8 cellular contexts compared by ENCODE assay signal in the genomic region with DNA sequence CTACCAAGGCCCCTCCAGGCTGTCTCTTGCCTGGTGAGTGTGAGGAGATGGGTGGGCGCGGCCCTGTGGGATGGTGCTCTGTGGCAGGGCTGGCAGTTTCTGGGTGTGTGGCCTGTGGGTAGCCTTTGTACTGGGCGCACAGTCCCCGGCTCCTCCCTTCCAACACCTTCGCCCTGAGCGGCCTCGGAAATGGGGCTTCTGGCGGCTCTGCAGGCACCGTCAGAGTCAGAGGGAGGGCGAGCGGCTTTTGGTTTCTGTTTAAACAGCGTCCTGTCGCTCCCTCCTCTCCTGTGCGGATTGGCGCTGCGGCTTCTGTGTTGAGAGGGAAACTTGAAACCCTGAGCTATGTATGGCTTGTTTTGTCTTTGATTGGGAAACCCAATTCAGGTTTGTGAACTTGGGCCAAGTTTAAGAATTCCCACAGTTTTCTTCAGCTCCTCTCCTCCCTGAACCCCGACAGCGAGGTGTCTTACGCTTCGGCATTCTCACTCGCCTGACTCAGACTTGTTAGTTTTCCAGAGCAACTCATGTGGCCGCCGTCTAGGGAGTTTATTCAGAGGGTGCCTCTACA. TPM values are rescaled to one million over a fixed set of nuclear protein-coding genes. Genes with fewer than 3 reads are reported as not detected.
DNase-seq lines count a peak whose midpoint lies in the region; ATAC-seq, FAIRE-seq and TF ChIP-seq lines count a peak whose summit lies in the region.

No MANE protein-coding gene starts in this region.

- TF ChIP-seq EP300 in K562 (IDR thresholded peaks at IDR 0.05; ENCODE audit: low read length): no peak

- no peaks in the 10 kb centered on the region for H3K36me3 ChIP-seq in heart right ventricle
- peaks cover 8% of the 10 kb centered on the region; the same call in 2 of the 3 replicates for H3K36me3 ChIP-seq in K562 (ENCODE audit: control insufficient read depth, insufficient read depth, low read length)
- no peaks in the 10 kb centered on the region for H3K36me3 ChIP-seq in mucosa of stomach (ENCODE audit: control insufficient read depth, insufficient read depth, low read length)
- H3K36me3 ChIP-seq in uterus: no peaks in the 10 kb centered on the region

- 70 to 74% methylated on average over 23 of the region's 23 CpGs for WGBS in heart right ventricle, 2 donors
- 90% methylated on average over 15 of the region's 23 CpGs for WGBS in K562 (ENCODE audit: insufficient coverage, low coverage, missing lambda C conversion rate)

- intact Hi-C loops in heart right ventricle (cut with DNase I) (loop anchor here in 2 of 10 donors (5.0 to 10.0 kb wide), 2 partner anchors 63 to 66 kb away; no protein-coding TSS in a partner anchor), cardiac septum (cut with DNase I) (loop anchor here (10.0 kb wide), 1 partner anchor 67 kb away; no protein-coding TSS in a partner anchor), K562 (cut with micrococcal nuclease) (no loop called here), uterus (cut with DNase I; ENCODE audit: low total_unique reads) (no loop called here), Calu3 (cut with micrococcal nuclease; ENCODE audit: unreplicated experiment) (no loop called here)

- H3K27ac Mint-ChIP-seq in Calu3 (ENCODE audit: unreplicated experiment): no peak overlapping the region

- H3K36me3 Mint-ChIP-seq in Calu3 (ENCODE audit: insufficient read depth, unreplicated experiment): no peaks in the 10 kb centered on the region

- in situ Hi-C loops in K562 (cut with MboI): no loop called here

- no peaks in the 10 kb centered on the region for H4K20me1 ChIP-seq in K562 (replicated peaks; ENCODE audit: control insufficient read depth, insufficient read depth, low read length)

- FAIRE-seq in K562 (lab: Jason Lieb, UNC): no peak

- ATAC-seq in heart right ventricle (peak in 4 of 8 donors; percentile 7 to 27 (median 22)), K562 (no peak), GM21526 (IDR thresholded peaks at IDR 0.05; ENCODE audit: low FRiP score, unreplicated experiment) (no peak)

- no peak overlapping the region for H2AFZ ChIP-seq in K562 (ENCODE audit: low read depth, low read length)

- no peak overlapping the region for H3K4me2 ChIP-seq in K562 (ENCODE audit: insufficient read depth, low read length)

- BruUV-seq in K562 (replicated peaks; lab: Mats Ljungman, UMichigan) (no TSS peak), Calu3 (replicated peaks; lab: Mats Ljungman, UMichigan) (no TSS peak)

- no peaks in the 10 kb centered on the region; the same call in 1 of the 3 replicates for H3K79me2 ChIP-seq in K562 (ENCODE audit: control insufficient read depth, insufficient read depth, low read length)

- H3K4me1 ChIP-seq in heart right ventricle (peaks cover 0 to 34% (median 12%) of the 10 kb centered on the region in 9 donors), K562 (replicated peaks in 1 of 2; ENCODE audit: control insufficient read depth in 2 of 2, insufficient read depth in 2 of 2, low read length in 2 of 2) (peaks cover 0 to 22% of the 10 kb centered on the region in 2 experiments; a peak in 2 of 5 replicates), mucosa of stomach (ENCODE audit: control insufficient read depth, insufficient read depth, low read length) (peaks cover 12% of the 10 kb centered on the region), uterus (no peaks in the 10 kb centered on the region)

- TF ChIP-seq POLR2A in K562 (conservative IDR thresholded peaks at IDR 0.05) (no peak), uterus (IDR thresholded peaks at IDR 0.05) (peak in 1 of 2 donors; percentile 36)

- DNase-seq in heart right ventricle (peak in 1 of 2 donors; percentile 50), cardiac septum (ENCODE audit: low spot score) (no peak), K562 (ENCODE audit: extremely low read depth in 1 of 4, low spot score in 3 of 4) (no peak), uterus (peak; percentile 66 to 71), cortex of kidney (lab: John Stamatoyannopoulos, UW) (no peak), Calu3 (no peak)

- TF ChIP-seq RAD21 in K562 (CRISPR knock-in tag; conservative IDR thresholded peaks at IDR 0.05 in 1 of 2, IDR thresholded peaks at IDR 0.05 in 1 of 2): no peak

- H3K27me3 ChIP-seq in heart right ventricle: no peaks in the 10 kb centered on the region
- H3K27me3 ChIP-seq in K562 (ENCODE audit: control insufficient read depth in 2 of 2, insufficient read depth in 2 of 2, low read length in 2 of 2): no peaks in the 10 kb centered on the region
- no peaks in the 10 kb centered on the region for H3K27me3 ChIP-seq in mucosa of stomach (ENCODE audit: control insufficient read depth, insufficient read depth, low read length)
- H3K27me3 ChIP-seq in uterus: no peaks in the 10 kb centered on the region

- H3K4me1 Mint-ChIP-seq in Calu3 (ENCODE audit: low read depth, unreplicated experiment): no peaks in the 10 kb centered on the region

- no peak for TF ChIP-seq CTCF in heart right ventricle (IDR thresholded peaks at IDR 0.05)
- no peak for TF ChIP-seq CTCF in K562 (IDR thresholded peaks at IDR 0.05 in 2 of 3, conservative IDR thresholded peaks at IDR 0.05 in 1 of 3; ENCODE audit: insufficient read depth in 2 of 3, low read depth in 1 of 3, low read length in 3 of 3)
- no peak for TF ChIP-seq CTCF in uterus (IDR thresholded peaks at IDR 0.05)
- TF ChIP-seq CTCF in Calu3 (IDR thresholded peaks at IDR 0.05; ENCODE audit: unreplicated experiment): no peak

- no peaks in the 10 kb centered on the region for H3K27me3 Mint-ChIP-seq in Calu3 (ENCODE audit: unreplicated experiment)

- H3K9ac ChIP-seq in K562 (ENCODE audit: insufficient read depth in 1 of 2, low read depth in 2 of 2, low read length in 2 of 2): no peak overlapping the region
- H3K9ac ChIP-seq in mucosa of stomach (ENCODE audit: low read length): no peak overlapping the region

- no peak overlapping the region for H3K4me3 Mint-ChIP-seq in Calu3 (ENCODE audit: low read depth, unreplicated experiment)

- H3K9me3 Mint-ChIP-seq in Calu3 (ENCODE audit: low read depth, unreplicated experiment): peaks cover 4% of the 10 kb centered on the region

- no peaks in the 10 kb centered on the region for H3K9me1 ChIP-seq in K562 (ENCODE audit: control insufficient read depth, insufficient read depth, low read length)

- POLR2A ChIA-PET in K562 (lab: Yijun Ruan, JAX): no interaction called here

- H3K4me3 ChIP-seq in heart right ventricle (peak overlapping the region in 6 of 10 donors; percentile 23 to 58 (median 38)), K562 (no peak overlapping the region), mucosa of stomach (ENCODE audit: low read length) (peak overlapping the region; percentile 4), uterus (peak overlapping the region; percentile 3 to 32)

- H3K9me3 ChIP-seq in heart right ventricle: no peaks in the 10 kb centered on the region
- no peaks in the 10 kb centered on the region; the same call in 1 of the 2 replicates for H3K9me3 ChIP-seq in K562 (replicated peaks; ENCODE audit: control insufficient read depth, insufficient read depth, low read depth, low read length)
- H3K9me3 ChIP-seq in mucosa of stomach (ENCODE audit: control insufficient read depth, low read length): no peaks in the 10 kb centered on the region
- H3K9me3 ChIP-seq in uterus: no peaks in the 10 kb centered on the region

- H3K27ac ChIP-seq in heart right ventricle (peak overlapping the region; percentile 20 to 89 (median 70)), K562 (ENCODE audit: extremely low read depth, low read depth, low read length) (no peak overlapping the region), uterus (peak overlapping the region; percentile 49 to 84)

- CTCF ChIA-PET in K562 (lab: Yijun Ruan, JAX; ENCODE audit: low intra/inter-chr PET ratio) (no interaction called here), Calu3 (lab: Charles Lee) (no interaction called here)

TF ChIP-seq in K562, 482 proteins besides CTCF, POLR2A, EP300 and RAD21:
- TF ChIP-seq POLR2G (IDR thresholded peaks at IDR 0.05; ENCODE audit: low read depth, low read length) (0 out of 2 replicates have a peak, but pooled peaks have one; percentile 14), BRD9 (IDR thresholded peaks at IDR 0.05; ENCODE audit: low read depth, partially characterized antibody) (no peak)

RNA-seq across cellular contexts. Expression of a gene that starts 8.3 kb away (rescaled TPM):
- total RNA-seq in heart right ventricle (under 1 TPM in 3 of 10 donors, not detected in 7; 0.11 to 0.20 (median 0.15) TPM), cardiac septum (not detected), K562 (2014; rRNA removed) (not detected in 2 replicates), K562 (2014; rRNA removed; fragmentation: Illumina TruSeq; extraction: Trizol) (not detected in 2 replicates), K562 (2015; rRNA removed; fragmentation: Illumina TruSeq; extraction: Trizol) (not detected in 2 replicates), K562 (2021) (not detected in 2 replicates), uterus (under 1 TPM in 2 of 4 donors, not detected in 2; under 0.01 to 0.07 TPM), Calu3 (2022) (not detected in 2 replicates)
- polyA plus RNA-seq in heart right ventricle (under 1 TPM; 0.14 to 0.15 TPM), K562 (2011; rRNA removed) (not detected in 2 replicates), K562 (2014; fragmentation: Illumina TruSeq; extraction: Trizol) (not detected in 2 replicates), K562 (2014; fragmentation: Nextera tagmentation; extraction: Ambion mirVana) (not detected), K562 (2014; rRNA removed) (not detected in 2 replicates)
- total RNA-seq in K562 (2011; cell fraction: chromatin; rRNA removed; ENCODE audit: low replicate concordance): not detected in 2 replicates
- total RNA-seq in K562 (2011; cell fraction: nucleolus; rRNA removed): not detected in 2 replicates
- total RNA-seq in K562 (2011; cell fraction: nucleoplasm; rRNA removed): not detected in 2 replicates
- polyA plus RNA-seq in K562 (2011; cell fraction: cytosol; rRNA removed): not detected in 2 replicates
- polyA plus RNA-seq in K562 (2011; cell fraction: nucleus; rRNA removed): not detected in 2 replicates
- polyA plus RNA-seq in K562 (2012): 0.07 TPM in 2 replicates
- polyA minus RNA-seq in K562 (2011; rRNA and poly(A)+ RNA removed): not detected in 2 replicates
- polyA minus RNA-seq in K562 (2011; cell fraction: cytosol; rRNA and poly(A)+ RNA removed): not detected in 2 replicates
- polyA minus RNA-seq in K562 (2011; cell fraction: nucleus; rRNA and poly(A)+ RNA removed): not detected in 2 replicates

Comparison
In these comparisons a context has a peak if more than half of its experiments do, and no peak if none do; other contexts are left out.
1. DNase-seq: peak in uterus (2 of 2); none in cardiac septum (single experiment), K562 (0 of 4), cortex of kidney (single experiment) and Calu3 (single experiment).